3 cellular contexts compared by ENCODE assay signal in the genomic region with DNA sequence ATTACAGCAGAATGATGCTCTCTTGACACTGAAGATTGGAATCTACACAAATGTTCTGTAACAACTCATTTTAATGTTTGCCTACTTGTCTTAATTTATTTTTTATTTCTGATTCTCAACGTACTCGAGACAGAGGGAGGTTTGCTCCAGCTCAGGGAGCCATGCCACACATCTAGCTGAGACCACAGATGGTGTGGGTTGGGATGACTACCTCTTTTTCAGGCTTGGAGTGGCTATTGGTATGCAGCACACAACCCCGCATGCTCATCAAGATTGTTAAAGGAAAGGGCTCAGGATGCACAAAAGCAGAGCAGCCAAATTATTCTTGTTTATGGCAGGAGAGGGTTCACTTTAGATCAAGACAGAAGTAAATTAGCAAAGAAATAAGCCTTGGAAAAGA.
"Had no signal": no experiment of that assay in that cellular context is flagged by ENCODE, and none has a peak within 500 bp of the region (broad histone marks: within the 10 kb centered on the region; RNA-seq: fewer than 3 reads in every experiment).

No MANE protein-coding gene starts in this region.

- DNase-seq: H7, HFFc6, KBM-7 had no signal
